In the genomic region with DNA sequence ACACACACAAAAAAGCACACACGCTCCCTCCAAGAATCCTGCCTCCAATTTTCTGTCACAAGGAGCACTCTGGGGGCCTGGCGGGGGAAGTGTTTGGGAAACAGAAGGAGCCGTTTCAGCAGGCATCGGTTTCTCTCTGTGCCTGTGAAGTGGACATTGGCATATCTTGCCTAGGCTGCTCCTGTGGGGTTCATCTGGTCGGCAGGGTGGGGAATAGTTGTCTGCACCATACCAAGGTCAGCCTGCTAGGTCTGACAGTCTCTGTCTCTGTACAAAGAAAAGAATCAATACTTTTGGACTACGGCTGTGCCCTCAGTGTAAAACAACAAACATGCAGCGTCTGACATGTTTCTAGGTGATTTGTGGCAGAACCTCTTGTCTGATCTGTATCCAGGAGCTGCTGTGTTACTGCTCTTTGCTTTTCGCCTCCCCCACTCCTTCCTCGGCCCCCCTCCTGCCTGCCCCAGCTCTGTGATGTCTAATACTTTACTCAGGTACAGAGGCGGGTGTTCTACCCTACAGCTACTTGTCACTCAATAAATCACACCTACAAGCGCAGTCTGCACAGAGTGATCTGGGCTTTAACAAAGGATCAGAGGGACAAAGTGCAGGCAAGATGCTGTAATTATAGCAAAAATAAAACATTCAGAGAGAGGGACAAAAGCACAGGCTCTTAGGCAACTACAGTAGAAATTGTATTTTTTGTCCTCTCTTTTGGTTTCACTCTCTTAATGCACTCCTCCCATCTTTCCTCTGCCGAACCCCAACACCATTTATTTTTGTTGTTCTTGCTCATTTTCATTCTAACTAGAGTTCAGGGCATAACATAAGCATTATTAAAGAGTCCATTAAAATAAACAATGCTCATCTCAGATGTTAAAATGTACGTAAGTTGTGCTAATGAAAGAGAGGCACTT, we compare ENCODE assay signal across 11 cellular contexts.
DNase-seq lines count a peak whose midpoint lies in the region; ATAC-seq and TF ChIP-seq lines count a peak whose summit lies in the region.
"Had no signal": no experiment of that assay in that cellular context is flagged by ENCODE, and none has a peak within 500 bp of the region (broad histone marks: within the 10 kb centered on the region; RNA-seq: fewer than 3 reads in every experiment).

No MANE protein-coding gene starts in this region.

- POLR2A ChIA-PET in naive thymus-derived CD8-positive, alpha-beta T cell (lab: Charles Lee): no interaction called here

- peaks cover 58% of the 10 kb centered on the region for H3K4me1 ChIP-seq in SJSA1 (replicated peaks)
- H3K4me1 ChIP-seq in left ventricle myocardium inferior: no peaks in the 10 kb centered on the region
- no peaks in the 10 kb centered on the region for H3K4me1 ChIP-seq in parathyroid adenoma

- intact Hi-C loops in left ventricle myocardium inferior (cut with micrococcal nuclease): no loop called here

- H3K9me3 ChIP-seq in SJSA1 (replicated peaks) (no peaks in the 10 kb centered on the region), left ventricle myocardium inferior (replicated peaks) (no peaks in the 10 kb centered on the region), parathyroid adenoma (ENCODE audit: control insufficient read depth, low read length) (no peaks in the 10 kb centered on the region)

- H3K27me3 ChIP-seq in SJSA1 (replicated peaks) (no peaks in the 10 kb centered on the region), left ventricle myocardium inferior (ENCODE audit: low read depth) (peaks cover 4% of the 10 kb centered on the region), parathyroid adenoma (ENCODE audit: control insufficient read depth, insufficient read depth, low read length) (no peaks in the 10 kb centered on the region)

- H3K27me3 Mint-ChIP-seq in naive thymus-derived CD8-positive, alpha-beta T cell: peaks cover 0 to 29% (median 1%) of the 10 kb centered on the region in 5 donors
- H3K27me3 Mint-ChIP-seq: activated CD8-positive, alpha-beta memory T cell treated with anti-CD3 and anti-CD28 coated beads, Interleukin-2, amount 10 ng/mL, durations not matched to agents 7 days and 5 days had no signal

- no peak for ATAC-seq in HG02678 (IDR thresholded peaks at IDR 0.05; ENCODE audit: unreplicated experiment)
- no peak for ATAC-seq in naive thymus-derived CD8-positive, alpha-beta T cell
- ATAC-seq: activated CD8-positive, alpha-beta memory T cell treated with anti-CD3 and anti-CD28 coated beads, Interleukin-2, amount 10 ng/mL, durations not matched to agents 7 days and 5 days; PC-3 had no signal

- TF ChIP-seq CTCF in GM12865 (IDR thresholded peaks at IDR 0.05; ENCODE audit: insufficient read depth, low read depth, low read length, missing control alignments): no peak
- no peak for TF ChIP-seq CTCF in left ventricle myocardium inferior (IDR thresholded peaks at IDR 0.05; ENCODE audit: borderline replicate concordance)
- TF ChIP-seq CTCF in parathyroid adenoma (IDR thresholded peaks at IDR 0.05): no peak

- H3K4me2 ChIP-seq in parathyroid adenoma (ENCODE audit: low read length): no peak overlapping the region

- H3K27ac Mint-ChIP-seq in naive thymus-derived CD8-positive, alpha-beta T cell: no peak overlapping the region
- H3K27ac Mint-ChIP-seq: activated CD8-positive, alpha-beta memory T cell treated with anti-CD3 and anti-CD28 coated beads, Interleukin-2, amount 10 ng/mL, durations not matched to agents 7 days and 5 days had no signal

- H3K27ac ChIP-seq in SJSA1 (peak overlapping the region; percentile 52), left ventricle myocardium inferior (replicated peaks) (peak overlapping the region; percentile 35), parathyroid adenoma (no peak overlapping the region)

- H2AFZ ChIP-seq in parathyroid adenoma: peak overlapping the region; percentile 11

- H3K4me3 ChIP-seq in GM12865 (ENCODE audit: low read depth, low read length): peak overlapping the region; percentile 9; the same call in 1 of the 2 replicates
- peak overlapping the region; percentile 26 for H3K4me3 ChIP-seq in SJSA1
- peak overlapping the region; percentile 42 for H3K4me3 ChIP-seq in left ventricle myocardium inferior
- H3K4me3 ChIP-seq in parathyroid adenoma (ENCODE audit: low read depth, low read length): no peak overlapping the region

- no peaks in the 10 kb centered on the region for H3K4me1 Mint-ChIP-seq in naive thymus-derived CD8-positive, alpha-beta T cell
- H3K4me1 Mint-ChIP-seq: activated CD8-positive, alpha-beta memory T cell treated with anti-CD3 and anti-CD28 coated beads, Interleukin-2, amount 10 ng/mL, durations not matched to agents 7 days and 5 days had no signal

- H3K79me2 ChIP-seq in parathyroid adenoma: no peaks in the 10 kb centered on the region

- H3K4me3 Mint-ChIP-seq in naive thymus-derived CD8-positive, alpha-beta T cell: no peak overlapping the region
- H3K4me3 Mint-ChIP-seq: activated CD8-positive, alpha-beta memory T cell treated with anti-CD3 and anti-CD28 coated beads, Interleukin-2, amount 10 ng/mL, durations not matched to agents 7 days and 5 days had no signal

- H3K36me3 ChIP-seq in SJSA1 (no peaks in the 10 kb centered on the region), left ventricle myocardium inferior (no peaks in the 10 kb centered on the region), parathyroid adenoma (ENCODE audit: control insufficient read depth, insufficient read depth, low read length) (no peaks in the 10 kb centered on the region)

- no peak overlapping the region for H3K9ac ChIP-seq in parathyroid adenoma

- DNase-seq in GM12865 (ENCODE audit: low read depth): no peak
- DNase-seq in SJSA1 (ENCODE audit: low read depth in 1 of 2, low spot score in 2 of 2): peak in 1 of 2 experiments; percentile 52
- DNase-seq in left ventricle myocardium inferior: no peak
- no peak for DNase-seq in NCI-H1930 (lab: John Stamatoyannopoulos, UW)
- no peak for DNase-seq in stimulated activated CD4-positive, alpha-beta T cell treated with anti-CD3 and anti-CD28 coated beads, Interleukin-4, amount 100 ng/mL, for 4 hours
- DNase-seq in naive thymus-derived CD8-positive, alpha-beta T cell: no peak
- DNase-seq: activated CD8-positive, alpha-beta memory T cell treated with anti-CD3 and anti-CD28 coated beads, Interleukin-2, amount 10 ng/mL, durations not matched to agents 7 days and 5 days; EL; PC-3 had no signal

- no peaks in the 10 kb centered on the region for H3K9me3 Mint-ChIP-seq in naive thymus-derived CD8-positive, alpha-beta T cell

- H3K36me3 Mint-ChIP-seq in naive thymus-derived CD8-positive, alpha-beta T cell: no peaks in the 10 kb centered on the region
- H3K36me3 Mint-ChIP-seq: activated CD8-positive, alpha-beta memory T cell treated with anti-CD3 and anti-CD28 coated beads, Interleukin-2, amount 10 ng/mL, durations not matched to agents 7 days and 5 days had no signal
